ENCODE assay signal across 19 cellular contexts in genomic region chr10:24541239-24541753, GRCh38.
A peak's percentile ranks its signal among the peaks of the same experiment; 100 is the strongest.
DNase-seq lines count a peak whose midpoint lies in the region; ATAC-seq, FAIRE-seq and TF ChIP-seq lines count a peak whose summit lies in the region.
"Had no signal": no experiment of that assay in that cellular context is flagged by ENCODE, and none has a peak within 500 bp of the region (broad histone marks: within the 10 kb centered on the region; RNA-seq: fewer than 3 reads in every experiment).

No MANE protein-coding gene starts in this region.

- 68 to 71% methylated on average over 9 of the region's 9 CpGs for WGBS in pancreas, 2 donors
- WGBS in thyroid gland, 2 donors = 86 to 90% methylated on average over 9 of the region's 9 CpGs

- no peak for TF ChIP-seq POLR2A in thyroid gland (IDR thresholded peaks at IDR 0.05)

- no peaks in the 10 kb centered on the region for H3K4me1 ChIP-seq in pancreas
- H3K4me1 ChIP-seq in thyroid gland = no peaks in the 10 kb centered on the region
- H3K4me1 ChIP-seq: BE2C had no signal

- TF ChIP-seq CTCF in epithelial cell of esophagus (IDR thresholded peaks at IDR 0.05; ENCODE audit: insufficient read depth, low read depth, low read length, missing control alignments) (no peak), pancreas (IDR thresholded peaks at IDR 0.05) (no peak), thyroid gland (IDR thresholded peaks at IDR 0.05) (no peak)

- H3K27ac ChIP-seq in pancreas = no peak overlapping the region
- no peak overlapping the region for H3K27ac ChIP-seq in thyroid gland

- peak; percentile 10 for DNase-seq in activated CD8-positive, alpha-beta memory T cell treated with anti-CD3 and anti-CD28 coated beads, Interleukin-2, amount 50 U/mL, for 48 hours
- no peak for DNase-seq in activated CD8-positive, alpha-beta memory T cell treated with anti-CD3 and anti-CD28 coated beads, Interleukin-2, amount 50 U/mL, for 4 hours
- peak; percentile 63 for DNase-seq in epithelial cell of esophagus (ENCODE audit: low read depth)
- peak in 1 of 6 donors; percentile 26 for DNase-seq in pancreas
- DNase-seq in thyroid gland = no peak
- DNase-seq: 8988T; BE2C; CD4-positive, alpha-beta T cell; GDM1; NCI-H187; NCI-H226; NCI-H524 treated with DMSO at 0.1 percent for 48 hours; SHP77 had no signal

- H3K27me3 ChIP-seq in pancreas = no peaks in the 10 kb centered on the region
- no peaks in the 10 kb centered on the region for H3K27me3 ChIP-seq in thyroid gland

- ATAC-seq in pancreas (peak; percentile 46 to 82 (median 58)), GM21360 (IDR thresholded peaks at IDR 0.05; ENCODE audit: unreplicated experiment) (no peak), GM18519 (IDR thresholded peaks at IDR 0.05; ENCODE audit: low FRiP score, unreplicated experiment) (no peak), GM21447 (IDR thresholded peaks at IDR 0.05; ENCODE audit: unreplicated experiment) (no peak)
- ATAC-seq: GM12878, GM23338, Panc1 had no signal

- H3K4me3 ChIP-seq in epithelial cell of esophagus (ENCODE audit: low read length) (no peak overlapping the region), pancreas (no peak overlapping the region), thyroid gland (replicated peaks in 1 of 3) (no peak overlapping the region)
- H3K4me3 ChIP-seq: GM12878, GM23338 had no signal

- intact Hi-C loops in pancreas (cut with DNase I) = no loop called here
- intact Hi-C loops in thyroid gland (cut with DNase I) = no loop called here

- H3K36me3 ChIP-seq in pancreas = peaks cover 8 to 35% (median 15%) of the 10 kb centered on the region in 3 donors
- H3K36me3 ChIP-seq in thyroid gland = peaks cover 56 to 73% of the 10 kb centered on the region in 2 donors
- H3K36me3 ChIP-seq: BE2C had no signal

- H3K9me3 ChIP-seq in pancreas = no peaks in the 10 kb centered on the region
- H3K9me3 ChIP-seq in thyroid gland = no peaks in the 10 kb centered on the region
- H3K9me3 ChIP-seq: BE2C had no signal

- FAIRE-seq in pancreas (lab: Jason Lieb, UNC) = no peak
- FAIRE-seq: GM12878 had no signal

Comparison
In these comparisons a context has a peak if more than half of its experiments do, and no peak if none do; other contexts are left out.
1. DNase-seq: peak in activated CD8-positive, alpha-beta memory T cell treated with anti-CD3 and anti-CD28 coated beads, Interleukin-2, amount 50 U/mL, for 48 hours (single experiment) and epithelial cell of esophagus (single experiment); none in activated CD8-positive, alpha-beta memory T cell treated with anti-CD3 and anti-CD28 coated beads, Interleukin-2, amount 50 U/mL, for 4 hours (single experiment) and thyroid gland (0 of 2).
2. ATAC-seq: peak in pancreas (4 of 4); none in GM21360 (single experiment), GM18519 (single experiment) and GM21447 (single experiment).